ENCODE assay signal across 1 cellular context in genomic region chr12:104314242-104314614, GRCh38.
TF ChIP-seq lines count a peak whose summit lies in the region.

No MANE protein-coding gene starts in this region.

TF ChIP-seq in HepG2, 621 proteins besides CTCF, POLR2A, EP300 and RAD21:
- TF ChIP-seq POLR2AphosphoS2 (IDR thresholded peaks at IDR 0.05; ENCODE audit: low read depth, low read length), result peak; percentile 10; the same call in 1 of the 2 replicates
- TF ChIP-seq RBM22 (optimal IDR thresholded peaks at IDR 0.05; ENCODE audit: low read length), result peak; percentile 66
- TF ChIP-seq ZEB1 (IDR thresholded peaks at IDR 0.05; ENCODE audit: insufficient replicate concordance, low read depth), result no peak
- no peak for TF ChIP-seq ZNF317 (CRISPR knock-in tag; IDR thresholded peaks at IDR 0.05)
